In genomic region chr3:67654099-67654831, GRCh38 we compare ENCODE assay signal across 8 cellular contexts. TPM values are rescaled to one million over a fixed set of nuclear protein-coding genes. Genes with fewer than 3 reads are reported as not detected.
DNase-seq lines count a peak whose midpoint lies in the region; ATAC-seq and TF ChIP-seq lines count a peak whose summit lies in the region.

Gene SUCLG2, minus strand, starts transcription at chr3:67654612. Its CDS starts 26 bp downstream, at chr3:67654586.

- CTCF ChIA-PET in AG04449 (lab: Yijun Ruan, JAX) = interaction anchor here (1.0 to 1.5 kb wide), 2 partner anchors 10 to 272 kb away, joined by 4 to 7 read pairs; no protein-coding TSS in a partner anchor

- TF ChIP-seq CTCF in AG04449 (IDR thresholded peaks at IDR 0.05; ENCODE audit: insufficient read depth, low read length, missing control alignments) = peak; percentile 2
- no peak for TF ChIP-seq CTCF in coronary artery (IDR thresholded peaks at IDR 0.05)

- peak within 1 kb of the TSS; percentile 88 for H3K27ac Mint-ChIP-seq in activated CD4-positive, alpha-beta T cell treated with anti-CD3 and anti-CD28 coated beads, Interleukin-2, amount 10 ng/mL, durations not matched to agents 24 days and 14 days

- peaks cover 12% of the 10 kb centered on the region for H3K9me3 Mint-ChIP-seq in activated CD4-positive, alpha-beta T cell treated with anti-CD3 and anti-CD28 coated beads, Interleukin-2, amount 10 ng/mL, durations not matched to agents 24 days and 14 days

- H3K27me3 Mint-ChIP-seq in activated CD4-positive, alpha-beta T cell treated with anti-CD3 and anti-CD28 coated beads, Interleukin-2, amount 10 ng/mL, durations not matched to agents 24 days and 14 days = peaks cover 1% of the 10 kb centered on the region

- DNase-seq in AG04449 (ENCODE audit: low read depth, low spot score) (no peak), NCI-H446 treated with DMSO at 0.1 percent for 48 hours (lab: John Stamatoyannopoulos, UW) (peak; percentile 53), coronary artery (ENCODE audit: low spot score) (peak; percentile 92), left lobe of liver (ENCODE audit: low spot score) (peak; percentile 92)
- peak; percentile 95 for DNase-seq in activated CD4-positive, alpha-beta T cell treated with anti-CD3 and anti-CD28 coated beads, Interleukin-2, amount 10 ng/mL, durations not matched to agents 24 days and 14 days
- DNase-seq in stimulated activated CD4-positive, alpha-beta T cell treated with anti-CD3 and anti-CD28 coated beads, Interleukin-2, amount 100 ng/mL, for 4 hours (ENCODE audit: low read depth) = peak; percentile 78

- intact Hi-C loops in activated CD4-positive, alpha-beta T cell treated with anti-CD3 and anti-CD28 coated beads, Interleukin-2, amount 10 ng/mL, durations not matched to agents 24 days and 14 days (cut with micrococcal nuclease) = loop anchor here (2.0 to 10.0 kb wide), 8 partner anchors 31 to 1771 kb away; partner anchors contain the start of genes KBTBD8 and SLC25A26

- peak within 1 kb of the TSS; percentile 81 for H3K4me3 Mint-ChIP-seq in activated CD4-positive, alpha-beta T cell treated with anti-CD3 and anti-CD28 coated beads, Interleukin-2, amount 10 ng/mL, durations not matched to agents 24 days and 14 days

- H3K4me1 Mint-ChIP-seq in activated CD4-positive, alpha-beta T cell treated with anti-CD3 and anti-CD28 coated beads, Interleukin-2, amount 10 ng/mL, durations not matched to agents 24 days and 14 days = peaks cover 54% of the 10 kb centered on the region

- peaks cover 32% of the 10 kb centered on the region for H3K36me3 Mint-ChIP-seq in activated CD4-positive, alpha-beta T cell treated with anti-CD3 and anti-CD28 coated beads, Interleukin-2, amount 10 ng/mL, durations not matched to agents 24 days and 14 days (ENCODE audit: low read depth)

- H3K27ac ChIP-seq in coronary artery = peak within 1 kb of the TSS; percentile 93 to 96

- H3K4me3 ChIP-seq in AG04449 (ENCODE audit: low read depth, low read length) (peak within 1 kb of the TSS; percentile 78), coronary artery (peak within 1 kb of the TSS; percentile 92)

- POLR2A ChIA-PET in AG04449 (lab: Yijun Ruan, JAX) = interaction anchor here (0.5 to 1.9 kb wide), 4 partner anchors 18 to 39 kb away, joined by 3 to 6 read pairs (median 4); no protein-coding TSS in a partner anchor

- ATAC-seq in GM18520 (IDR thresholded peaks at IDR 0.05; ENCODE audit: unreplicated experiment) = peak; percentile 55
- peak; percentile 66 for ATAC-seq in HG03064 (IDR thresholded peaks at IDR 0.05; ENCODE audit: low read depth, unreplicated experiment)
- ATAC-seq in left lobe of liver = peak; percentile 94

RNA-seq across cellular contexts. Expression of gene SUCLG2, which starts in this region (rescaled TPM):
- total RNA-seq in activated CD4-positive, alpha-beta T cell treated with anti-CD3 and anti-CD28 coated beads, Interleukin-2, amount 10 ng/mL, durations not matched to agents 24 days and 14 days = 33.2 and 34.6 TPM in 2 replicates
- 157 TPM for total RNA-seq in left lobe of liver
